ENCODE assay signal across 9 cellular contexts in the genomic region with DNA sequence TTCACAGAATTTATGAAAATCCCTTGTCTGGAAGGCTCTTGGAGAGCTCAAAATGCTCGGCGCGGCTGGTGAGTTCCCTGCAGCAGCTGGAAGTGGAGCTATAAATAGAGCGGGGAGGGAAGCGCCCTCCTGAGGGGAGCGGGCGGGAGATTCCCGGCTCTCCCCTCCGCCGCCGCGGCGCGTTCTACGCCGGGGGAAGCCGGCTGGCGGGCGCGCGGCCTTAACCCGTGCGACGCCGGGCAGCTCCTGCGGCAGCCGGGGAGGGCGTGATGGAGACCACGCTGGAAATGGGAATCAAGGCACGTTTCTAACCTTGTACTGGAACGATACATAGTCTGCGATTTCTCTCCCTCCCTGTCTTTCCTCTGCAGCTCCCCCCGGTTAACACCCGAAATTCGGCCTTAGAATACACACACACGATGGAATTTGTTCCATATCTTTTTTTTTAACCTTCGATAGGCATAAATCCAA.
A peak's percentile ranks its signal among the peaks of the same experiment; 100 is the strongest.
DNase-seq lines count a peak whose midpoint lies in the region; ATAC-seq and TF ChIP-seq lines count a peak whose summit lies in the region.
"Had no signal": no experiment of that assay in that cellular context is flagged by ENCODE, and none has a peak within 500 bp of the region (broad histone marks: within the 10 kb centered on the region; RNA-seq: fewer than 3 reads in every experiment).

No MANE protein-coding gene starts in this region.

- no peaks in the 10 kb centered on the region for H3K4me1 Mint-ChIP-seq in activated naive CD4-positive, alpha-beta T cell treated with anti-CD3 and anti-CD28 coated beads, Interleukin-2, amount 10 ng/mL, durations not matched to agents 7 days and 5 days
- H3K4me1 Mint-ChIP-seq: central memory CD8-positive, alpha-beta T cell had no signal

- ATAC-seq in omental fat pad (ENCODE audit: low FRiP score) (peak; percentile 62), GM21526 (IDR thresholded peaks at IDR 0.05; ENCODE audit: low FRiP score, unreplicated experiment) (no peak)

- no peak for TF ChIP-seq CTCF in omental fat pad (IDR thresholded peaks at IDR 0.05)

- H3K27me3 Mint-ChIP-seq in activated naive CD4-positive, alpha-beta T cell treated with anti-CD3 and anti-CD28 coated beads, Interleukin-2, amount 10 ng/mL, durations not matched to agents 7 days and 5 days = peaks cover 37% of the 10 kb centered on the region

- no peak overlapping the region for H3K27ac Mint-ChIP-seq in activated naive CD4-positive, alpha-beta T cell treated with anti-CD3 and anti-CD28 coated beads, Interleukin-2, amount 10 ng/mL, durations not matched to agents 7 days and 5 days

- DNase-seq in H4 (ENCODE audit: low spot score) = peak; percentile 44
- DNase-seq in SHP77 treated with DMSO at 0.1 percent for 48 hours (lab: John Stamatoyannopoulos, UW) = peak; percentile 23
- peak; percentile 13 for DNase-seq in glomerular visceral epithelial cell (ENCODE audit: extremely low spot score)
- DNase-seq in omental fat pad (ENCODE audit: low spot score) = no peak
- no peak for DNase-seq in activated CD4-positive, alpha-beta T cell treated with anti-CD3 and anti-CD28 coated beads, Interleukin-2, amount 50 U/mL, for 48 hours
- no peak for DNase-seq in DMS153 (lab: John Stamatoyannopoulos, UW)
- DNase-seq in activated naive CD4-positive, alpha-beta T cell treated with anti-CD3 and anti-CD28 coated beads, Interleukin-2, amount 10 ng/mL, durations not matched to agents 7 days and 5 days = no peak

- no peaks in the 10 kb centered on the region for H3K36me3 Mint-ChIP-seq in activated naive CD4-positive, alpha-beta T cell treated with anti-CD3 and anti-CD28 coated beads, Interleukin-2, amount 10 ng/mL, durations not matched to agents 7 days and 5 days

- no peak overlapping the region for H3K4me3 Mint-ChIP-seq in activated naive CD4-positive, alpha-beta T cell treated with anti-CD3 and anti-CD28 coated beads, Interleukin-2, amount 10 ng/mL, durations not matched to agents 7 days and 5 days
- H3K4me3 Mint-ChIP-seq: central memory CD8-positive, alpha-beta T cell had no signal

- H3K9me3 Mint-ChIP-seq in activated naive CD4-positive, alpha-beta T cell treated with anti-CD3 and anti-CD28 coated beads, Interleukin-2, amount 10 ng/mL, durations not matched to agents 7 days and 5 days = no peaks in the 10 kb centered on the region

- CTCF ChIA-PET in activated naive CD4-positive, alpha-beta T cell treated with anti-CD3 and anti-CD28 coated beads, Interleukin-2, amount 10 ng/mL, durations not matched to agents 7 days and 5 days (lab: Charles Lee) = no interaction called here

Comparison
In these comparisons a context has a peak if more than half of its experiments do, and no peak if none do; other contexts are left out.
1. DNase-seq: peak in H4 (single experiment), SHP77 treated with DMSO at 0.1 percent for 48 hours (single experiment) and glomerular visceral epithelial cell (single experiment); none in omental fat pad (single experiment), activated CD4-positive, alpha-beta T cell treated with anti-CD3 and anti-CD28 coated beads, Interleukin-2, amount 50 U/mL, for 48 hours (0 of 2), DMS153 (single experiment) and activated naive CD4-positive, alpha-beta T cell treated with anti-CD3 and anti-CD28 coated beads, Interleukin-2, amount 10 ng/mL, durations not matched to agents 7 days and 5 days (single experiment).